In the genomic region with DNA sequence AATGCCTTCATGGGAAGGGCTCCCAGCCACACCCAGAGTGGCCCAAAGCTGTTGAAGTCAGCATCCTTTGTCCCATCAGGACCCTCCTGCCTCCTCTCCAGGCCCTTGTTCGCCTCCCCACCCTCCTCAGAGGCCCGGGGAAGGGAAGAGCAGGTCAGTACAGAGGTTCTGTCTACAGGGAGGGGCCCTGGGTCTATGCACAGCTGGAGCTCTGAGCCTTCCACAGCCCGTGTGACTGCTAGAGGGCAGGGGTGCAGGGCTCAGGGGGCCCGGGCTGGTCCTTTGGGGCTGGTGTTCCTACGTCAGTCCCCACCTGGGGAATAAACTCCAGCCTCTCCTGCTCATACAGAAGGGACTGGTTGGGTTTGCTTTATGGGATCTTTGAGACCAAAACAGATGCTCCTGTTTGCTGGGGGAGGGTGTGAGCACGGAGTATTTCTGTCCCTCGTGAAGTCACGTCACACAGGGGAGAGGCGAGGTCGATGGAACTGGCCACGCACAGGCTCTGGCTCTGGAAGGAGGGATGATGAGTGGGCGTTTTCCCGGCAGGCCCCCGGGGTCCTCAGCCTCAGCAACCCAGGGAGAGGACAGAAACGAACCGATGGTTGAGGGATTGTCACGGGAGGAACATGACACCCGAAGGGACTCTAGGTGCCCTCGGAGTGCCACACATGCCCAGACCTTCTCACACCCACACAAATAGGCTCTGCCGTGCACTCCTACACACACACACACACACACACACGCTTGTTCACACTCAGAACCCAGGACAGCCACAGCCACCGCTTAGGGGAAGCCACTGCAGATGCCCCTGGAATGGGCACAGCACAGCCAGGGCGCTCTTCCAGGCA, we compare ENCODE assay signal across 2 cellular contexts.
TF ChIP-seq lines count a peak whose summit lies in the region.

No MANE protein-coding gene starts in this region.

TF ChIP-seq in HepG2, 621 proteins besides CTCF, POLR2A, EP300 and RAD21:
- TF ChIP-seq ZBTB3 (CRISPR knock-in tag; IDR thresholded peaks at IDR 0.05; ENCODE audit: borderline replicate concordance, low read depth) (no peak), ETV6 (CRISPR knock-in tag; conservative IDR thresholded peaks at IDR 0.05) (no peak), ASH2L (IDR thresholded peaks at IDR 0.05; ENCODE audit: insufficient read length, low read depth, low read length) (no peak), POLR2AphosphoS2 (IDR thresholded peaks at IDR 0.05; ENCODE audit: low read depth, low read length) (no peak)
- TF ChIP-seq, protein P1, sequence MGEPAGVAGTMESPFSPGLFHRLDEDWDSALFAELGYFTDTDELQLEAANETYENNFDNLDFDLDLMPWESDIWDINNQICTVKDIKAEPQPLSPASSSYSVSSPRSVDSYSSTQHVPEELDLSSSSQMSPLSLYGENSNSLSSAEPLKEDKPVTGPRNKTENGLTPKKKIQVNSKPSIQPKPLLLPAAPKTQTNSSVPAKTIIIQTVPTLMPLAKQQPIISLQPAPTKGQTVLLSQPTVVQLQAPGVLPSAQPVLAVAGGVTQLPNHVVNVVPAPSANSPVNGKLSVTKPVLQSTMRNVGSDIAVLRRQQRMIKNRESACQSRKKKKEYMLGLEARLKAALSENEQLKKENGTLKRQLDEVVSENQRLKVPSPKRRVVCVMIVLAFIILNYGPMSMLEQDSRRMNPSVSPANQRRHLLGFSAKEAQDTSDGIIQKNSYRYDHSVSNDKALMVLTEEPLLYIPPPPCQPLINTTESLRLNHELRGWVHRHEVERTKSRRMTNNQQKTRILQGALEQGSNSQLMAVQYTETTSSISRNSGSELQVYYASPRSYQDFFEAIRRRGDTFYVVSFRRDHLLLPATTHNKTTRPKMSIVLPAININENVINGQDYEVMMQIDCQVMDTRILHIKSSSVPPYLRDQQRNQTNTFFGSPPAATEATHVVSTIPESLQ (CRISPR knock-in tag; conservative IDR thresholded peaks at IDR 0.05), result no peak
- TF ChIP-seq, protein P2, sequence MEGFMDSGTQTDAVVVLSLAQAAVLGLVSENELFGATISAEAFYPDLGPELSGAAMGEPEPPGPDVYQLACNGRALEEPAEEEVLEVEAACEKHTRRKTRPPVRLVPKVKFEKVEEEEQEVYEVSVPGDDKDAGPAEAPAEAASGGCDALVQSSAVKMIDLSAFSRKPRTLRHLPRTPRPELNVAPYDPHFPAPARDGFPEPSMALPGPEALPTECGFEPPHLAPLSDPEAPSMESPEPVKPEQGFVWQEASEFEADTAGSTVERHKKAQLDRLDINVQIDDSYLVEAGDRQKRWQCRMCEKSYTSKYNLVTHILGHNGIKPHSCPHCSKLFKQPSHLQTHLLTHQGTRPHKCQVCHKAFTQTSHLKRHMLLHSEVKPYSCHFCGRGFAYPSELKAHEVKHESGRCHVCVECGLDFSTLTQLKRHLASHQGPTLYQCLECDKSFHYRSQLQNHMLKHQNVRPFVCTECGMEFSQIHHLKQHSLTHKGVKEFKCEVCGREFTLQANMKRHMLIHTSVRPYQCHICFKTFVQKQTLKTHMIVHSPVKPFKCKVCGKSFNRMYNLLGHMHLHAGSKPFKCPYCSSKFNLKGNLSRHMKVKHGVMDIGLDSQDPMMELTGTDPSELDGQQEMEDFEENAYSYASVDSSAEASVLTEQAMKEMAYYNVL (CRISPR knock-in tag; IDR thresholded peaks at IDR 0.05; ENCODE audit: borderline replicate concordance), result no peak
- TF ChIP-seq, protein P3, sequence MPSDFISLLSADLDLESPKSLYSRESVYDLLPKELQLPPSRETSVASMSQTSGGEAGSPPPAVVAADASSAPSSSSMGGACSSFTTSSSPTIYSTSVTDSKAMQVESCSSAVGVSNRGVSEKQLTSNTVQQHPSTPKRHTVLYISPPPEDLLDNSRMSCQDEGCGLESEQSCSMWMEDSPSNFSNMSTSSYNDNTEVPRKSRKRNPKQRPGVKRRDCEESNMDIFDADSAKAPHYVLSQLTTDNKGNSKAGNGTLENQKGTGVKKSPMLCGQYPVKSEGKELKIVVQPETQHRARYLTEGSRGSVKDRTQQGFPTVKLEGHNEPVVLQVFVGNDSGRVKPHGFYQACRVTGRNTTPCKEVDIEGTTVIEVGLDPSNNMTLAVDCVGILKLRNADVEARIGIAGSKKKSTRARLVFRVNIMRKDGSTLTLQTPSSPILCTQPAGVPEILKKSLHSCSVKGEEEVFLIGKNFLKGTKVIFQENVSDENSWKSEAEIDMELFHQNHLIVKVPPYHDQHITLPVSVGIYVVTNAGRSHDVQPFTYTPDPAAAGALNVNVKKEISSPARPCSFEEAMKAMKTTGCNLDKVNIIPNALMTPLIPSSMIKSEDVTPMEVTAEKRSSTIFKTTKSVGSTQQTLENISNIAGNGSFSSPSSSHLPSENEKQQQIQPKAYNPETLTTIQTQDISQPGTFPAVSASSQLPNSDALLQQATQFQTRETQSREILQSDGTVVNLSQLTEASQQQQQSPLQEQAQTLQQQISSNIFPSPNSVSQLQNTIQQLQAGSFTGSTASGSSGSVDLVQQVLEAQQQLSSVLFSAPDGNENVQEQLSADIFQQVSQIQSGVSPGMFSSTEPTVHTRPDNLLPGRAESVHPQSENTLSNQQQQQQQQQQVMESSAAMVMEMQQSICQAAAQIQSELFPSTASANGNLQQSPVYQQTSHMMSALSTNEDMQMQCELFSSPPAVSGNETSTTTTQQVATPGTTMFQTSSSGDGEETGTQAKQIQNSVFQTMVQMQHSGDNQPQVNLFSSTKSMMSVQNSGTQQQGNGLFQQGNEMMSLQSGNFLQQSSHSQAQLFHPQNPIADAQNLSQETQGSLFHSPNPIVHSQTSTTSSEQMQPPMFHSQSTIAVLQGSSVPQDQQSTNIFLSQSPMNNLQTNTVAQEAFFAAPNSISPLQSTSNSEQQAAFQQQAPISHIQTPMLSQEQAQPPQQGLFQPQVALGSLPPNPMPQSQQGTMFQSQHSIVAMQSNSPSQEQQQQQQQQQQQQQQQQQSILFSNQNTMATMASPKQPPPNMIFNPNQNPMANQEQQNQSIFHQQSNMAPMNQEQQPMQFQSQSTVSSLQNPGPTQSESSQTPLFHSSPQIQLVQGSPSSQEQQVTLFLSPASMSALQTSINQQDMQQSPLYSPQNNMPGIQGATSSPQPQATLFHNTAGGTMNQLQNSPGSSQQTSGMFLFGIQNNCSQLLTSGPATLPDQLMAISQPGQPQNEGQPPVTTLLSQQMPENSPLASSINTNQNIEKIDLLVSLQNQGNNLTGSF (CRISPR knock-in tag; IDR thresholded peaks at IDR 0.05), result no peak
TF ChIP-seq in HepG2: peak in this region for 0.

TF ChIP-seq in K562, 482 proteins besides CTCF, POLR2A, EP300 and RAD21:
- peak; percentile 51 for TF ChIP-seq EGR1 (conservative IDR thresholded peaks at IDR 0.05)
- TF ChIP-seq MAFG (tag; conservative IDR thresholded peaks at IDR 0.05), result no peak
